Comparison of ENCODE assay signal across 8 cellular contexts in the genomic region with DNA sequence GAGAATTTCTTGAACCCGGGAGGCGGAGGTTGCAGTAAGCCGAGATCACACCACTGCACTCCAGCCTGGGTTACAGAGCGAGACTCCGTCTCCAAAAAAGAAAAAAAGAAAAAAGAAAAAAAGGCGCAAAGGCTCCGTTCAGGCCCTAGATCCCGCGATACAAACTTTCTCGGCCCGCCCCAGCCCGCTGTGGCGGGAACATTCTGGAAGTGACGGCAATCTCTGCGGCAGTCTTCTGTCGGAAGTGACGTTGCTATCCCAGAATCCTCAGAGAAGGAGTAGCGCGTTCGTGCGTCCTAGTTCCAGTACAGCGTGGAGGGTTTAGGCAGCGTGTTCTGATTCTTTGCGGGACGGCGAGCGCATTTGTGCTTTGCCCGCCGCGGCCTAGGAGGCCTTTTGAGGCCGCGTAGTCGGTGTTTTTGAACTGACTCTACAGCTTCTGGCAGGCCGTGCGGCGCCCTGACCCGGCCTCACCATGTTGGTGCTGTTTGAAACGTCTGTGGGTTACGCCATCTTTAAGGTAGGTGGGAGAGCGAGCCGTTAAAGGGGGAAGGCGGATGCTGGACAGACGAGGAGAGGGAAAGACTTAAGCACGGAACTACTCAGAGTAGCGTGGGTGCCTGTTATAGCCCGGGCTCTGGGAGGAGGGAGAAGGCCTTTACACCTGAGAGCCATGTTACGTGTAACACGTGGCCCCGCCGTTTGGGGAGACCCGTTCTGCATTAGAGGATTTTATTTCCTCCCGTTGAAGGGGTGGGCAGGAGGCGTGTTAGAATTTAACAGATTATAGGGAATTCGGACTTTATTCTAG. TPM values are rescaled to one million over a fixed set of nuclear protein-coding genes. Genes with fewer than 3 reads are reported as not detected.
DNase-seq lines count a peak whose midpoint lies in the region; ATAC-seq and TF ChIP-seq lines count a peak whose summit lies in the region.

Gene NOP58 (plus strand): TSS at position 297 of the 811 bp plus-strand sequence. CDS start 179 bp downstream, at position 476.

- intact Hi-C loops in activated CD4-positive, alpha-beta T cell treated with anti-CD3 and anti-CD28 coated beads, Interleukin-2, amount 10 ng/mL, durations not matched to agents 24 days and 14 days (cut with micrococcal nuclease), result loop anchor here (1.0 to 10.0 kb wide), 10 partner anchors 13 to 1453 kb away; partner anchors contain the start of genes ALS2, BMPR2, BZW1 and CLK1
- intact Hi-C loops in left colon (cut with DNase I, micrococcal nuclease), result no loop called here

- peak within 1 kb of the TSS; percentile 65 for H3K4me3 Mint-ChIP-seq in activated CD4-positive, alpha-beta T cell treated with anti-CD3 and anti-CD28 coated beads, Interleukin-2, amount 10 ng/mL, durations not matched to agents 24 days and 14 days

- H3K27me3 ChIP-seq in BJ (ENCODE audit: control insufficient read depth, insufficient read depth, low read length), result no peaks in the 10 kb centered on the region

- POLR2A ChIA-PET in BJ (lab: Charles Lee), result no interaction called here

- peak within 1 kb of the TSS; percentile 90 to 95 for H3K27ac ChIP-seq in coronary artery

- TF ChIP-seq CTCF in BJ (IDR thresholded peaks at IDR 0.05; ENCODE audit: insufficient read depth, low read depth, low read length), result no peak
- TF ChIP-seq CTCF in coronary artery (IDR thresholded peaks at IDR 0.05), result no peak

- H3K36me3 ChIP-seq in BJ (ENCODE audit: control insufficient read depth, insufficient read depth, low read length), result no peaks in the 10 kb centered on the region

- peaks cover 19% of the 10 kb centered on the region for H3K4me1 Mint-ChIP-seq in activated CD4-positive, alpha-beta T cell treated with anti-CD3 and anti-CD28 coated beads, Interleukin-2, amount 10 ng/mL, durations not matched to agents 24 days and 14 days

- DNase-seq in BJ (ENCODE audit: low read depth) (peak; percentile 70), NCI-H526 treated with DMSO at 0.1 percent for 48 hours (lab: John Stamatoyannopoulos, UW) (peak; percentile 93), coronary artery (ENCODE audit: low spot score) (peak; percentile 96), left colon (peak; percentile 91 to 95)
- peak; percentile 98 for DNase-seq in activated CD4-positive, alpha-beta T cell treated with anti-CD3 and anti-CD28 coated beads, Interleukin-2, amount 10 ng/mL, durations not matched to agents 24 days and 14 days
- DNase-seq in stimulated activated CD4-positive, alpha-beta T cell treated with anti-CD3 and anti-CD28 coated beads, Interleukin-1b, Interleukin-23, amount 100 ng/mL, for 48 hours, result peak; percentile 93

- peak within 1 kb of the TSS; percentile 99 for H3K4me3 ChIP-seq in BJ (ENCODE audit: low read depth, low read length)
- H3K4me3 ChIP-seq in coronary artery, result peak within 1 kb of the TSS; percentile 95

- H3K27ac Mint-ChIP-seq in activated CD4-positive, alpha-beta T cell treated with anti-CD3 and anti-CD28 coated beads, Interleukin-2, amount 10 ng/mL, durations not matched to agents 24 days and 14 days, result peak within 1 kb of the TSS; percentile 80

- no peaks in the 10 kb centered on the region for H3K27me3 Mint-ChIP-seq in activated CD4-positive, alpha-beta T cell treated with anti-CD3 and anti-CD28 coated beads, Interleukin-2, amount 10 ng/mL, durations not matched to agents 24 days and 14 days

- peaks cover 18% of the 10 kb centered on the region for H3K36me3 Mint-ChIP-seq in activated CD4-positive, alpha-beta T cell treated with anti-CD3 and anti-CD28 coated beads, Interleukin-2, amount 10 ng/mL, durations not matched to agents 24 days and 14 days (ENCODE audit: low read depth)

- CTCF ChIA-PET in BJ (lab: Yijun Ruan, JAX), result no interaction called here

- peak; percentile 93 for ATAC-seq in GM19324 (IDR thresholded peaks at IDR 0.05; ENCODE audit: low FRiP score, unreplicated experiment)
- peak; percentile 80 for ATAC-seq in HG03469 (IDR thresholded peaks at IDR 0.05; ENCODE audit: unreplicated experiment)
- ATAC-seq in left colon, result peak; percentile 91

- no peaks in the 10 kb centered on the region for H3K9me3 Mint-ChIP-seq in activated CD4-positive, alpha-beta T cell treated with anti-CD3 and anti-CD28 coated beads, Interleukin-2, amount 10 ng/mL, durations not matched to agents 24 days and 14 days

RNA-seq across cellular contexts. Expression of gene NOP58, which starts in this region (rescaled TPM):
- 22.3 and 36.1 TPM in 2 replicates for polyA plus RNA-seq in BJ (2011; rRNA removed)
- 18.0 and 31.1 TPM in 2 replicates for polyA minus RNA-seq in BJ (2011; rRNA and poly(A)+ RNA removed)
- total RNA-seq in activated CD4-positive, alpha-beta T cell treated with anti-CD3 and anti-CD28 coated beads, Interleukin-2, amount 10 ng/mL, durations not matched to agents 24 days and 14 days, result 221 and 228 TPM in 2 replicates
- 10 to 100 TPM; 29.8 to 41.3 TPM for total RNA-seq in left colon

Comparison
In these comparisons a context has a peak if more than half of its experiments do, and no peak if none do; other contexts are left out.
1. Peak in every context shown above with its lines: DNase-seq, ATAC-seq, H3K4me3 ChIP-seq and H3K27ac ChIP-seq.